Comparison of ENCODE assay signal across 10 cellular contexts in genomic region chr5:142235050-142235797, GRCh38.
DNase-seq lines count a peak whose midpoint lies in the region; ATAC-seq, FAIRE-seq and TF ChIP-seq lines count a peak whose summit lies in the region.
"Had no signal": no experiment of that assay in that cellular context is flagged by ENCODE, and none has a peak within 500 bp of the region (broad histone marks: within the 10 kb centered on the region; RNA-seq: fewer than 3 reads in every experiment).

No MANE protein-coding gene starts in this region.

- H3K36me3 ChIP-seq in PC-9 (ENCODE audit: low read depth) (no peaks in the 10 kb centered on the region), endodermal cell (ENCODE audit: control insufficient read depth, insufficient read depth, low read length) (no peaks in the 10 kb centered on the region)

- POLR2A ChIA-PET in PC-9 (lab: Charles Lee; ENCODE audit: unreplicated experiment): interaction anchor here (0.6 kb wide), 1 partner anchor 33 kb away, joined by 24 read pairs; no protein-coding TSS in a partner anchor

- intact Hi-C loops in PC-9 (cut with micrococcal nuclease; ENCODE audit: unreplicated experiment): loop anchor here (1.0 to 5.0 kb wide), 2 partner anchors 89 to 312 kb away; no protein-coding TSS in a partner anchor

- H3K4me1 Mint-ChIP-seq in endodermal cell: peaks cover 28% of the 10 kb centered on the region

- DNase-seq in PC-9: peak; percentile 57 to 82
- DNase-seq in endodermal cell: peak; percentile 80
- peak; percentile 60 for DNase-seq in renal cortical epithelial cell (ENCODE audit: low read depth)
- no peak for DNase-seq in GM19240 (ENCODE audit: insufficient read length, low spot score)
- DNase-seq in dedifferentiated amniotic fluid mesenchymal stem cell (ENCODE audit: extremely low spot score): no peak
- no peak for DNase-seq in GM12892 (ENCODE audit: insufficient read length)
- DNase-seq: midbrain, NCI-H2081 treated with DMSO at 0.1 percent for 48 hours had no signal

- H3K27me3 ChIP-seq in PC-9 (ENCODE audit: insufficient read depth, low read depth) (no peaks in the 10 kb centered on the region), endodermal cell (ENCODE audit: control insufficient read depth, insufficient read depth, low read length, poor library complexity, severe bottlenecking) (no peaks in the 10 kb centered on the region)

- TF ChIP-seq CTCF in PC-9 (conservative IDR thresholded peaks at IDR 0.05): no peak
- no peak for TF ChIP-seq CTCF in endodermal cell (conservative IDR thresholded peaks at IDR 0.05)

- H3K27ac ChIP-seq in PC-9: no peak overlapping the region; the same call in 1 of the 2 replicates
- peak overlapping the region; percentile 97 for H3K27ac ChIP-seq in endodermal cell (ENCODE audit: low read depth, low read length)

- 0 out of 2 replicates have a peak overlapping the region, but pooled peaks have one; percentile 53 for H2AFZ ChIP-seq in PC-9

- H3K4me3 Mint-ChIP-seq in endodermal cell: no peak overlapping the region

- no peaks in the 10 kb centered on the region for H3K9me3 ChIP-seq in PC-9 (ENCODE audit: insufficient read depth, low read depth)
- H3K9me3 ChIP-seq in endodermal cell (ENCODE audit: control insufficient read depth, low read length): no peaks in the 10 kb centered on the region

- no peak for FAIRE-seq in GM12892 (lab: Jason Lieb, UNC)

- H3F3A ChIP-seq in PC-9 (ENCODE audit: insufficient read depth, low read depth): peaks cover 22% of the 10 kb centered on the region; the same call in 1 of the 2 replicates

- ATAC-seq in GM18511 (IDR thresholded peaks at IDR 0.05; ENCODE audit: unreplicated experiment): peak; percentile 55
- no peak for ATAC-seq in HG02588 (IDR thresholded peaks at IDR 0.05; ENCODE audit: unreplicated experiment)

- no TSS peak for BruUV-seq in PC-9 (replicated peaks; lab: Mats Ljungman, UMichigan)

- H3K4me3 ChIP-seq in PC-9 (peak overlapping the region; percentile 17; the same call in 1 of the 2 replicates), endodermal cell (ENCODE audit: low read length) (no peak overlapping the region)

- H3K9me2 ChIP-seq in PC-9 (ENCODE audit: insufficient read depth): no peaks in the 10 kb centered on the region

- WGBS in endodermal cell (ENCODE audit: insufficient coverage in 1 of 2, insufficient read length in 1 of 2), 2 experiments: 53 to 74% methylated on average over 3 to 14 of the region's 14 CpGs

- CTCF ChIA-PET in PC-9 (lab: Charles Lee): interaction anchor here (0.6 to 0.7 kb wide), 3 partner anchors 28 to 1153 kb away, joined by 3 to 14 read pairs (median 8); no protein-coding TSS in a partner anchor

- peaks cover 9% of the 10 kb centered on the region for H3K9me3 Mint-ChIP-seq in endodermal cell

- H3K27me3 Mint-ChIP-seq in endodermal cell (ENCODE audit: insufficient read depth): no peaks in the 10 kb centered on the region

- no peaks in the 10 kb centered on the region for H4K20me1 ChIP-seq in PC-9 (ENCODE audit: insufficient read depth)

- peaks cover 4% of the 10 kb centered on the region for H3K36me3 Mint-ChIP-seq in endodermal cell (ENCODE audit: low read depth)

- H3K27ac Mint-ChIP-seq in endodermal cell: no peak overlapping the region

- H3K4me2 ChIP-seq in PC-9: peak overlapping the region; percentile 66

- no peak overlapping the region for H3K9ac ChIP-seq in endodermal cell (ENCODE audit: extremely low read depth, low read length, poor library complexity, severe bottlenecking)

- H3K79me2 ChIP-seq in PC-9 (ENCODE audit: low read depth): no peaks in the 10 kb centered on the region

- TF ChIP-seq POLR2A in GM12892 (IDR thresholded peaks at IDR 0.05; ENCODE audit: low read depth, low read length): no peak

- H3K4me1 ChIP-seq in PC-9 (replicated peaks; ENCODE audit: insufficient read depth) (peaks cover 45% of the 10 kb centered on the region), endodermal cell (ENCODE audit: control insufficient read depth, insufficient read depth, low read length) (no peaks in the 10 kb centered on the region)

Comparison
In these comparisons a context has a peak if more than half of its experiments do, and no peak if none do; other contexts are left out.
1. DNase-seq: peak in PC-9 (2 of 2), endodermal cell (single experiment) and renal cortical epithelial cell (single experiment); none in GM19240 (single experiment), dedifferentiated amniotic fluid mesenchymal stem cell (single experiment) and GM12892 (single experiment).